9 cellular contexts compared by ENCODE assay signal in genomic region chr16:89324056-89325010, GRCh38.
DNase-seq lines count a peak whose midpoint lies in the region; ATAC-seq and TF ChIP-seq lines count a peak whose summit lies in the region.
"Had no signal": no experiment of that assay in that cellular context is flagged by ENCODE, and none has a peak within 500 bp of the region (broad histone marks: within the 10 kb centered on the region; RNA-seq: fewer than 3 reads in every experiment).

No MANE protein-coding gene starts in this region.

- H3K4me1 Mint-ChIP-seq in activated naive CD8-positive, alpha-beta T cell treated with anti-CD3 and anti-CD28 coated beads, Interleukin-2, amount 50 U/mL, for 24 hours = peaks cover 90% of the 10 kb centered on the region
- peaks cover 73% of the 10 kb centered on the region for H3K4me1 Mint-ChIP-seq in nephron

- no peaks in the 10 kb centered on the region for H3K9me3 Mint-ChIP-seq in activated naive CD8-positive, alpha-beta T cell treated with anti-CD3 and anti-CD28 coated beads, Interleukin-2, amount 50 U/mL, for 24 hours
- no peaks in the 10 kb centered on the region for H3K9me3 Mint-ChIP-seq in nephron

- peaks cover 23% of the 10 kb centered on the region for H3K36me3 Mint-ChIP-seq in activated naive CD8-positive, alpha-beta T cell treated with anti-CD3 and anti-CD28 coated beads, Interleukin-2, amount 50 U/mL, for 24 hours (ENCODE audit: low read depth)
- peaks cover 8% of the 10 kb centered on the region for H3K36me3 Mint-ChIP-seq in nephron (ENCODE audit: low read depth)

- no peaks in the 10 kb centered on the region for H3K27me3 Mint-ChIP-seq in activated naive CD8-positive, alpha-beta T cell treated with anti-CD3 and anti-CD28 coated beads, Interleukin-2, amount 50 U/mL, for 24 hours
- H3K27me3 Mint-ChIP-seq in nephron (ENCODE audit: low read depth) = no peaks in the 10 kb centered on the region

- peak overlapping the region; percentile 50 for H3K4me3 Mint-ChIP-seq in activated naive CD8-positive, alpha-beta T cell treated with anti-CD3 and anti-CD28 coated beads, Interleukin-2, amount 50 U/mL, for 24 hours
- H3K4me3 Mint-ChIP-seq in nephron = no peak overlapping the region

- H3K27ac Mint-ChIP-seq in activated naive CD8-positive, alpha-beta T cell treated with anti-CD3 and anti-CD28 coated beads, Interleukin-2, amount 50 U/mL, for 24 hours = peak overlapping the region; percentile 77
- H3K27ac Mint-ChIP-seq in nephron = peak overlapping the region; percentile 61 to 78 (median 76)

- DNase-seq in activated naive CD8-positive, alpha-beta T cell treated with anti-CD3 and anti-CD28 coated beads, Interleukin-2, amount 50 U/mL, for 24 hours = peak; percentile 67
- no peak for DNase-seq in NCI-H2029 treated with DMSO at 0.1 percent for 48 hours (lab: John Stamatoyannopoulos, UW)
- no peak for DNase-seq in SHP77 (lab: John Stamatoyannopoulos, UW)

- no peak for TF ChIP-seq CTCF in nephron (IDR thresholded peaks at IDR 0.05; ENCODE audit: unreplicated experiment in 3 of 3)

- ATAC-seq in GM18511 (IDR thresholded peaks at IDR 0.05; ENCODE audit: unreplicated experiment) (peak; percentile 63), HG03432 (IDR thresholded peaks at IDR 0.05; ENCODE audit: unreplicated experiment) (peak; percentile 48), HG03457 (IDR thresholded peaks at IDR 0.05; ENCODE audit: unreplicated experiment) (no peak), HG02623 (IDR thresholded peaks at IDR 0.05; ENCODE audit: unreplicated experiment) (no peak)
- ATAC-seq in activated naive CD8-positive, alpha-beta T cell treated with anti-CD3 and anti-CD28 coated beads, Interleukin-2, amount 50 U/mL, for 24 hours = peak; percentile 79
- ATAC-seq: left colon had no signal

Comparison
In these comparisons a context has a peak if more than half of its experiments do, and no peak if none do; other contexts are left out.
1. ATAC-seq: peak in GM18511 (single experiment), HG03432 (single experiment) and activated naive CD8-positive, alpha-beta T cell treated with anti-CD3 and anti-CD28 coated beads, Interleukin-2, amount 50 U/mL, for 24 hours (single experiment); none in HG03457 (single experiment) and HG02623 (single experiment).